Comparison of ENCODE assay signal across 8 cellular contexts in the genomic region with DNA sequence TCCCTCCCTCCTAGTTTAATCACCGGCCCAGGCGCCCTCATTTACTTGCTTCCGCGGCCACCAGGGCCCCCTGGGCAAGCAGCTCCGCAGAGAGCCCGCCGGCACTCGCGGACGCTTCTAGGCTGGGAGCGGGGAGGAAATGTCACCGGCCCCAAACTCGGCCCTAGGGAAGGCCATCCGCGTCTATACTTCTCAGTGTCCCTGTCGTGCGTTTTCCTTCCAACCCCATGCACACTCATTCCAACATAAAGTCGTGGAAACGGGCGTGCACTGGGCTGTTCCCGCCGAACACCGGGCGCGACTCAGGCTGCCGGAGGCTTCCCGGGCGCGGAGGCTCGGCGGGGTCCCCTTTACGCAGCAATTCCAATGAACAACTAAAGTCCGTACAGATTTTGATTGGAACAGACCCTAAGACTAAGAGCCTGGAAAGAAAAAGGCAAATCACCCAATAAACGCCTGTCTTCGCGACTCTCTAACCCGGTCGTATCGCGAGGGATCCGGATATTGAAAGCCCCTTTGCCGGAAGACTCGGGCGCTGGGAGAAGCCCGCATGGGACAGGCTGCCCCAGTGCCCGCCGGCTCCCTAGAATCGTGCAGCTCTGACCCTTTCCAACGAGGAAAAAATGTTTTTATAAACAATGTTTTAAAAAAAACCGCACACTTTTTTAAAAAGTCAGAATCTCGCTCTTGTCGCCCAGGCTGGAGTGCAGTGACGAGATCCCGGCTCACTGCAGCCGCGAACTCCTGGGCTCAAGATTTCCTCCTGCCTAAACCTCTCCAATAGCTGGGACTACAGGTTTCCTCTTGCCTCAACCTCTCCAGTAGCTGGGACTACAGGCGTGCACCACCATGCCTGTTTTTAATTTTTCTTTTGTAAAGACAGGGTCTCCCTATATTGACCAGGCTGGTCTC. TPM values are rescaled to one million over a fixed set of nuclear protein-coding genes. Genes with fewer than 3 reads are reported as not detected.
A peak's percentile ranks its signal among the peaks of the same experiment; 100 is the strongest.
DNase-seq lines count a peak whose midpoint lies in the region; ATAC-seq and TF ChIP-seq lines count a peak whose summit lies in the region.

No MANE protein-coding gene starts in this region.

- peaks cover 2 to 5% of the 10 kb centered on the region in 2 donors for H3K36me3 Mint-ChIP-seq in CD14-positive monocyte
- H3K36me3 Mint-ChIP-seq in HFFc6 (ENCODE audit: low read depth), result no peaks in the 10 kb centered on the region; the same call in 1 of the 2 replicates
- no peaks in the 10 kb centered on the region for H3K36me3 Mint-ChIP-seq in nephron (ENCODE audit: low read depth)

- H3K27me3 ChIP-seq in dorsolateral prefrontal cortex, result peaks cover 12 to 100% (median 90%) of the 10 kb centered on the region in 45 donors

- peak overlapping the region in 51 of 59 donors; percentile 8 to 65 (median 37) for H3K4me3 ChIP-seq in dorsolateral prefrontal cortex

- H3K9me3 Mint-ChIP-seq in CD14-positive monocyte (peaks cover 0 to 30% (median 7%) of the 10 kb centered on the region in 7 donors), HFFc6 (no peaks in the 10 kb centered on the region), nephron (no peaks in the 10 kb centered on the region)

- intact Hi-C loops in CD14-positive monocyte (cut with micrococcal nuclease), result no loop called here
- intact Hi-C loops in dorsolateral prefrontal cortex (cut with DNase I), result no loop called here

- DNase-seq in CD14-positive monocyte (ENCODE audit: low spot score) (no peak), HFFc6 (no peak), dorsolateral prefrontal cortex (no peak), NCI-H2107 treated with DMSO at 0.1 percent for 48 hours (lab: John Stamatoyannopoulos, UW; ENCODE audit: unreplicated experiment) (no peak), NCI-H1417 treated with DMSO at 0.1 percent for 48 hours (lab: John Stamatoyannopoulos, UW) (no peak), Ammon's horn (ENCODE audit: low spot score) (no peak)

- no peak overlapping the region for H3K27ac ChIP-seq in dorsolateral prefrontal cortex

- H3K4me3 Mint-ChIP-seq in CD14-positive monocyte, result peak overlapping the region; percentile 31 to 80
- peak overlapping the region; percentile 45; the same call in 1 of the 2 replicates for H3K4me3 Mint-ChIP-seq in HFFc6
- peak overlapping the region; percentile 82 to 85 (median 82) for H3K4me3 Mint-ChIP-seq in nephron

- H3K27ac Mint-ChIP-seq in CD14-positive monocyte (no peak overlapping the region), HFFc6 (no peak overlapping the region), nephron (peak overlapping the region in 1 of 3 experiments; percentile 43)

- TF ChIP-seq CTCF in CD14-positive monocyte (IDR thresholded peaks at IDR 0.05), result no peak
- no peak for TF ChIP-seq CTCF in HFFc6 (IDR thresholded peaks at IDR 0.05)
- no peak for TF ChIP-seq CTCF in dorsolateral prefrontal cortex (IDR thresholded peaks at IDR 0.05 in 54 of 56, conservative IDR thresholded peaks at IDR 0.05 in 2 of 56; ENCODE audit: low read depth in 1 of 56, partially characterized antibody in 56 of 56)
- no peak for TF ChIP-seq CTCF in nephron (IDR thresholded peaks at IDR 0.05; ENCODE audit: unreplicated experiment in 3 of 3)

- H3K4me1 Mint-ChIP-seq in CD14-positive monocyte (peaks cover 28% of the 10 kb centered on the region), HFFc6 (ENCODE audit: low read depth) (peaks cover 14% of the 10 kb centered on the region), nephron (peaks cover 40% of the 10 kb centered on the region)

- no peak for ATAC-seq in HG03565 (IDR thresholded peaks at IDR 0.05; ENCODE audit: unreplicated experiment)

- H3K27me3 Mint-ChIP-seq in CD14-positive monocyte (ENCODE audit: low read depth in 3 of 3) (peaks cover 89 to 97% (median 94%) of the 10 kb centered on the region in 3 donors), HFFc6 (ENCODE audit: insufficient read depth) (peaks cover 77% of the 10 kb centered on the region), nephron (ENCODE audit: low read depth) (peaks cover 94% of the 10 kb centered on the region)

RNA-seq across cellular contexts. Expression of gene BARX2, which starts 1.3 kb away (rescaled TPM):
- not detected for polyA plus RNA-seq in CD14-positive monocyte
- total RNA-seq in HFFc6 (2021; fragmentation: NEBNext Ultra II Directional; extraction: Animal tissue kit (Norgen Biotek cat#: 25700)), result not detected
- 1 to 10 TPM in 19 of 120 experiments, under 1 TPM in 86, not detected in 15; 0.22 to 2.3 (median 0.67) TPM for total RNA-seq in dorsolateral prefrontal cortex
